7 cellular contexts compared by ENCODE assay signal in genomic region chr14:105667663-105668020, GRCh38.
DNase-seq lines count a peak whose midpoint lies in the region; ATAC-seq and TF ChIP-seq lines count a peak whose summit lies in the region.
"Not testable (repeated sequence)": the region's sequence is repeated elsewhere in the genome, so short reads cannot be mapped to it uniquely, and the experiment has no call there.

No MANE protein-coding gene starts in this region.

- DNase-seq in RWPE2 (ENCODE audit: low spot score): peak; percentile 73
- DNase-seq in activated CD8-positive, alpha-beta memory T cell treated with anti-CD3 and anti-CD28 coated beads, Interleukin-2, amount 50 U/mL, for 48 hours: peak; percentile 6
- peak; percentile 82 for DNase-seq in chondrocyte (ENCODE audit: low spot score)
- peak; percentile 79 for DNase-seq in spleen

- not testable (repeated sequence) for H2AFZ ChIP-seq in OCI-LY1 (ENCODE audit: low read length)

- H3K9me2 ChIP-seq in OCI-LY1 (ENCODE audit: low read depth, low read length): not testable (repeated sequence)

- H3K4me3 ChIP-seq in BLaER1; OCI-LY1 (ENCODE audit: low read depth, low read length, poor library complexity, severe bottlenecking); RWPE2 (ENCODE audit: severe bottlenecking); spleen: not testable (repeated sequence)

- not testable (repeated sequence) for H3K4me3 Mint-ChIP-seq in chondrocyte (ENCODE audit: unreplicated experiment)

- not testable (repeated sequence) for H3K36me3 ChIP-seq in BLaER1; OCI-LY1 (ENCODE audit: insufficient read depth, low read length); RWPE2 (ENCODE audit: low read depth); spleen

- ATAC-seq in GM18505 (IDR thresholded peaks at IDR 0.05; ENCODE audit: unreplicated experiment); RWPE2 (ENCODE audit: low read depth): not testable (repeated sequence)

- WGBS in spleen, 5 donors: 82 to 89% (median 85%) methylated on average over 3 to 5 of the region's 13 CpGs; no CpG with 5 or more reads in 1 of the 5 donors

- H3K4me1 Mint-ChIP-seq in chondrocyte (ENCODE audit: low read depth): not testable (repeated sequence)

- H3F3A ChIP-seq in OCI-LY1 (ENCODE audit: insufficient read depth, low read length): not testable (repeated sequence)

- H3K27me3 Mint-ChIP-seq in chondrocyte (ENCODE audit: low read depth): not testable (repeated sequence)

- H3K9ac ChIP-seq in BLaER1: not testable (repeated sequence)
- peak overlapping the region; percentile 52; the same call in 1 of the 2 replicates for H3K9ac ChIP-seq in OCI-LY1 (ENCODE audit: low read length)

- H3K4me1 ChIP-seq in BLaER1; OCI-LY1 (ENCODE audit: insufficient read depth, low read length, severe bottlenecking); RWPE2 (ENCODE audit: insufficient read depth, poor library complexity, severe bottlenecking); spleen: not testable (repeated sequence)

- not testable (repeated sequence) for TF ChIP-seq CTCF in OCI-LY1 (IDR thresholded peaks at IDR 0.05; ENCODE audit: low read length); RWPE2 (IDR thresholded peaks at IDR 0.05; ENCODE audit: poor library complexity, severe bottlenecking); chondrocyte (IDR thresholded peaks at IDR 0.05); spleen (IDR thresholded peaks at IDR 0.05 in 8 of 11, conservative IDR thresholded peaks at IDR 0.05 in 3 of 11)

- not testable (repeated sequence) for H3K27me3 ChIP-seq in BLaER1; OCI-LY1 (ENCODE audit: insufficient read depth, low read length); RWPE2 (ENCODE audit: insufficient read depth, poor library complexity, severe bottlenecking); spleen (replicated peaks in 1 of 7)

- not testable (repeated sequence) for H4K20me1 ChIP-seq in BLaER1; OCI-LY1 (ENCODE audit: insufficient read depth, low read length)

- not testable (repeated sequence) for H3K9me3 ChIP-seq in BLaER1; OCI-LY1 (ENCODE audit: low read length); RWPE2 (ENCODE audit: severe bottlenecking); spleen

- not testable (repeated sequence) for H3K27ac ChIP-seq in BLaER1; RWPE2 (ENCODE audit: poor library complexity, severe bottlenecking); spleen
- peak overlapping the region; percentile 90 for H3K27ac ChIP-seq in OCI-LY1 (ENCODE audit: low read depth, low read length, poor library complexity, severe bottlenecking)

- intact Hi-C loops in spleen (cut with DNase I; ENCODE audit: low total_unique reads): not testable (repeated sequence)

- H3K36me3 Mint-ChIP-seq in chondrocyte (ENCODE audit: low read depth): not testable (repeated sequence)

- peak overlapping the region; percentile 53 for H3K4me2 ChIP-seq in BLaER1
- H3K4me2 ChIP-seq in OCI-LY1 (ENCODE audit: low read length): not testable (repeated sequence)

- H3K9me3 Mint-ChIP-seq in chondrocyte (ENCODE audit: low read depth): not testable (repeated sequence)

- H3K27ac Mint-ChIP-seq in chondrocyte (ENCODE audit: unreplicated experiment): not testable (repeated sequence)

- not testable (repeated sequence) for H3K79me2 ChIP-seq in OCI-LY1 (ENCODE audit: insufficient read depth, low read length)

- peak; percentile 15 for TF ChIP-seq POLR2A in GM18505 (IDR thresholded peaks at IDR 0.05; ENCODE audit: borderline replicate concordance, extremely low read depth, insufficient read depth, insufficient read length)
- TF ChIP-seq POLR2A in spleen (IDR thresholded peaks at IDR 0.05): not testable (repeated sequence)

Comparison
In these comparisons a context has a peak if more than half of its experiments do, and no peak if none do; other contexts are left out.
1. DNase-seq: peak in every context shown above with its lines; median percentile 82 in chondrocyte; 79 in spleen; 73 in RWPE2; 6 in activated CD8-positive, alpha-beta memory T cell treated with anti-CD3 and anti-CD28 coated beads, Interleukin-2, amount 50 U/mL, for 48 hours.